Comparison of ENCODE assay signal across 16 cellular contexts in the genomic region with DNA sequence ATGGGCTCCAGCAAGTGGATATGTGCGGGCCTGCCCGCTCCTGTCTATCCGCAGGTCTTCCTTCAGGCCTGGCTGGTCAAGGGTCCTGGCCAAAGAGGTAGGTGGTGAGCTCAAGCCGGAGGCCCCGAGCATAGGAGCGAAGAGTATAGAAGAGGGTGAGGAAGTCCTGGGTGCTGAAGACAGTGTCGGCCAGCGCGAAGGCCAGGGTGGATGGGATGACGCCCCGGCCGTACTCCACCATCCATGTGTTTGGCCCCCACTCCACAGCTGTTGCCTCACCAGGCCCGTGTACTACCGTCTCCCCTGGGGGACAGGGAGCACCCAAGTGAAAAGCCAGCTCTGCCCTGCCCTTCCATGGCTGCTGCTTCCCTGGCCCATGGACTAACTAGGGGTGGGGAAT. TPM values are rescaled to one million over a fixed set of nuclear protein-coding genes. Genes with fewer than 3 reads are reported as not detected.
DNase-seq lines count a peak whose midpoint lies in the region; TF ChIP-seq lines count a peak whose summit lies in the region.
"Had no signal": no experiment of that assay in that cellular context is flagged by ENCODE, and none has a peak within 500 bp of the region (broad histone marks: within the 10 kb centered on the region; RNA-seq: fewer than 3 reads in every experiment).

No MANE protein-coding gene starts in this region.

- no peak for DNase-seq in T-helper 2 cell treated with Interferon-gamma antibody and Interleukin-4, amounts not matched to agents 5 μg/mL and 100 μg/mL, for 36 hours (ENCODE audit: low spot score)
- DNase-seq in T-helper 2 cell, result no peak
- no peak for DNase-seq in HFF-Myc (ENCODE audit: extremely low read depth, low read depth)
- DNase-seq in activated T-helper 1 cell treated with anti-CD3 and anti-CD28 coated beads, Interleukin-12 subunit alpha, Interleukin-12 subunit beta, Interleukin-2, Interleukin-4 antibody, amounts not matched to agents 30 ng/mL and 10 ng/mL and 1 ng/mL, durations not matched to agents 14 hours and 24 hours and 36 hours (ENCODE audit: low spot score), result no peak
- no peak for DNase-seq in effector CD8-positive, alpha-beta T cell (lab: John Stamatoyannopoulos, UW)
- DNase-seq in NCI-H2227 (lab: John Stamatoyannopoulos, UW; ENCODE audit: unreplicated experiment), result no peak
- no peak for DNase-seq in MV-4-11 (lab: John Stamatoyannopoulos, UW)
- DNase-seq: amniotic stem cell, foreskin keratinocyte, NCI-H1436, NCI-H82, SK-N-SH had no signal

- no peak for TF ChIP-seq CTCF in HFF-Myc (IDR thresholded peaks at IDR 0.05; ENCODE audit: low read depth, low read length, missing control alignments)
- no peak for TF ChIP-seq CTCF in nephron (IDR thresholded peaks at IDR 0.05; ENCODE audit: unreplicated experiment in 3 of 3)

- intact Hi-C loops in activated T-helper 1 cell treated with anti-CD3 and anti-CD28 coated beads, Interleukin-12 subunit alpha, Interleukin-12 subunit beta, Interleukin-2, Interleukin-4 antibody, amounts not matched to agents 30 ng/mL and 10 ng/mL and 1 ng/mL, durations not matched to agents 14 hours and 24 hours and 36 hours (cut with micrococcal nuclease), result loop anchor here (5.0 to 10.0 kb wide), 2 partner anchors 33 to 439 kb away; a partner anchor contains a TSS

- no peaks in the 10 kb centered on the region for H3K9me3 Mint-ChIP-seq in T-helper 2 cell treated with Interferon-gamma antibody and Interleukin-4, amounts not matched to agents 5 μg/mL and 100 μg/mL, for 36 hours
- H3K9me3 Mint-ChIP-seq in activated T-helper 1 cell treated with anti-CD3 and anti-CD28 coated beads, Interleukin-12 subunit alpha, Interleukin-12 subunit beta, Interleukin-2, Interleukin-4 antibody, amounts not matched to agents 30 ng/mL and 10 ng/mL and 1 ng/mL, durations not matched to agents 14 hours and 24 hours and 36 hours, result no peaks in the 10 kb centered on the region
- H3K9me3 Mint-ChIP-seq in nephron, result no peaks in the 10 kb centered on the region

- peak overlapping the region; percentile 60 for H3K27ac Mint-ChIP-seq in T-helper 2 cell treated with Interferon-gamma antibody and Interleukin-4, amounts not matched to agents 5 μg/mL and 100 μg/mL, for 36 hours
- peak overlapping the region; percentile 40 for H3K27ac Mint-ChIP-seq in activated T-helper 1 cell treated with anti-CD3 and anti-CD28 coated beads, Interleukin-12 subunit alpha, Interleukin-12 subunit beta, Interleukin-2, Interleukin-4 antibody, amounts not matched to agents 30 ng/mL and 10 ng/mL and 1 ng/mL, durations not matched to agents 14 hours and 24 hours and 36 hours
- no peak overlapping the region for H3K27ac Mint-ChIP-seq in nephron

- H3K36me3 Mint-ChIP-seq in T-helper 2 cell treated with Interferon-gamma antibody and Interleukin-4, amounts not matched to agents 5 μg/mL and 100 μg/mL, for 36 hours (ENCODE audit: low read depth), result peaks cover 14% of the 10 kb centered on the region
- peaks cover 31% of the 10 kb centered on the region for H3K36me3 Mint-ChIP-seq in activated T-helper 1 cell treated with anti-CD3 and anti-CD28 coated beads, Interleukin-12 subunit alpha, Interleukin-12 subunit beta, Interleukin-2, Interleukin-4 antibody, amounts not matched to agents 30 ng/mL and 10 ng/mL and 1 ng/mL, durations not matched to agents 14 hours and 24 hours and 36 hours (ENCODE audit: low read depth)
- H3K36me3 Mint-ChIP-seq in nephron (ENCODE audit: low read depth), result peaks cover 6% of the 10 kb centered on the region

- peaks cover 7% of the 10 kb centered on the region for H3K27me3 Mint-ChIP-seq in T-helper 2 cell treated with Interferon-gamma antibody and Interleukin-4, amounts not matched to agents 5 μg/mL and 100 μg/mL, for 36 hours (ENCODE audit: low read depth)
- H3K27me3 Mint-ChIP-seq in activated T-helper 1 cell treated with anti-CD3 and anti-CD28 coated beads, Interleukin-12 subunit alpha, Interleukin-12 subunit beta, Interleukin-2, Interleukin-4 antibody, amounts not matched to agents 30 ng/mL and 10 ng/mL and 1 ng/mL, durations not matched to agents 14 hours and 24 hours and 36 hours (ENCODE audit: insufficient read depth), result peaks cover 3% of the 10 kb centered on the region
- H3K27me3 Mint-ChIP-seq in nephron (ENCODE audit: low read depth), result peaks cover 26% of the 10 kb centered on the region

- H3K4me3 ChIP-seq in HFF-Myc (replicated peaks; ENCODE audit: low read depth, low read length), result peak overlapping the region; percentile 93
- H3K4me3 ChIP-seq: tibial nerve had no signal

- peak overlapping the region; percentile 39 for H3K4me3 Mint-ChIP-seq in T-helper 2 cell treated with Interferon-gamma antibody and Interleukin-4, amounts not matched to agents 5 μg/mL and 100 μg/mL, for 36 hours
- H3K4me3 Mint-ChIP-seq in activated T-helper 1 cell treated with anti-CD3 and anti-CD28 coated beads, Interleukin-12 subunit alpha, Interleukin-12 subunit beta, Interleukin-2, Interleukin-4 antibody, amounts not matched to agents 30 ng/mL and 10 ng/mL and 1 ng/mL, durations not matched to agents 14 hours and 24 hours and 36 hours, result peak overlapping the region; percentile 97
- H3K4me3 Mint-ChIP-seq in nephron, result peak overlapping the region; percentile 71 to 80 (median 78)

- peaks cover 22% of the 10 kb centered on the region for H3K4me1 Mint-ChIP-seq in T-helper 2 cell treated with Interferon-gamma antibody and Interleukin-4, amounts not matched to agents 5 μg/mL and 100 μg/mL, for 36 hours (ENCODE audit: low read depth)
- H3K4me1 Mint-ChIP-seq in activated T-helper 1 cell treated with anti-CD3 and anti-CD28 coated beads, Interleukin-12 subunit alpha, Interleukin-12 subunit beta, Interleukin-2, Interleukin-4 antibody, amounts not matched to agents 30 ng/mL and 10 ng/mL and 1 ng/mL, durations not matched to agents 14 hours and 24 hours and 36 hours (ENCODE audit: low read depth), result peaks cover 34% of the 10 kb centered on the region
- peaks cover 31% of the 10 kb centered on the region for H3K4me1 Mint-ChIP-seq in nephron

RNA-seq across cellular contexts. Expression of a gene that starts 2.0 kb away (rescaled TPM):
- 128 and 130 TPM in 2 replicates for total RNA-seq in activated T-helper 1 cell treated with anti-CD3 and anti-CD28 coated beads, Interleukin-12 subunit alpha, Interleukin-12 subunit beta, Interleukin-2, Interleukin-4 antibody, amounts not matched to agents 30 ng/mL and 10 ng/mL and 1 ng/mL, durations not matched to agents 14 hours and 24 hours and 36 hours

RNA-seq across cellular contexts. Expression of a gene that starts 6.7 kb away (rescaled TPM):
- total RNA-seq in activated T-helper 1 cell treated with anti-CD3 and anti-CD28 coated beads, Interleukin-12 subunit alpha, Interleukin-12 subunit beta, Interleukin-2, Interleukin-4 antibody, amounts not matched to agents 30 ng/mL and 10 ng/mL and 1 ng/mL, durations not matched to agents 14 hours and 24 hours and 36 hours, result 0.23 TPM in 1 of 2 replicates, not detected in the other
- total RNA-seq: A172, skeletal muscle tissue had no signal

RNA-seq across cellular contexts. Expression of a gene that starts 10.9 kb away (rescaled TPM):
- total RNA-seq in activated T-helper 1 cell treated with anti-CD3 and anti-CD28 coated beads, Interleukin-12 subunit alpha, Interleukin-12 subunit beta, Interleukin-2, Interleukin-4 antibody, amounts not matched to agents 30 ng/mL and 10 ng/mL and 1 ng/mL, durations not matched to agents 14 hours and 24 hours and 36 hours, result 72.0 and 73.7 TPM in 2 replicates

RNA-seq across cellular contexts. Expression of a gene that starts 15.3 kb away (rescaled TPM):
- 59.3 and 62.2 TPM in 2 replicates for total RNA-seq in activated T-helper 1 cell treated with anti-CD3 and anti-CD28 coated beads, Interleukin-12 subunit alpha, Interleukin-12 subunit beta, Interleukin-2, Interleukin-4 antibody, amounts not matched to agents 30 ng/mL and 10 ng/mL and 1 ng/mL, durations not matched to agents 14 hours and 24 hours and 36 hours

RNA-seq across cellular contexts. Expression of a gene that starts 16.4 kb away (rescaled TPM):
- 29.9 and 30.3 TPM in 2 replicates for total RNA-seq in activated T-helper 1 cell treated with anti-CD3 and anti-CD28 coated beads, Interleukin-12 subunit alpha, Interleukin-12 subunit beta, Interleukin-2, Interleukin-4 antibody, amounts not matched to agents 30 ng/mL and 10 ng/mL and 1 ng/mL, durations not matched to agents 14 hours and 24 hours and 36 hours

Comparison
In these comparisons a context has a peak if more than half of its experiments do, and no peak if none do; other contexts are left out.
1. H3K27ac Mint-ChIP-seq: peak in T-helper 2 cell treated with Interferon-gamma antibody and Interleukin-4, amounts not matched to agents 5 μg/mL and 100 μg/mL, for 36 hours (single experiment) and activated T-helper 1 cell treated with anti-CD3 and anti-CD28 coated beads, Interleukin-12 subunit alpha, Interleukin-12 subunit beta, Interleukin-2, Interleukin-4 antibody, amounts not matched to agents 30 ng/mL and 10 ng/mL and 1 ng/mL, durations not matched to agents 14 hours and 24 hours and 36 hours (single experiment); none in nephron (0 of 3).
2. H3K4me3 Mint-ChIP-seq: peak in every context shown above with its lines; median percentile 97 in activated T-helper 1 cell treated with anti-CD3 and anti-CD28 coated beads, Interleukin-12 subunit alpha, Interleukin-12 subunit beta, Interleukin-2, Interleukin-4 antibody, amounts not matched to agents 30 ng/mL and 10 ng/mL and 1 ng/mL, durations not matched to agents 14 hours and 24 hours and 36 hours; 78 in nephron; 39 in T-helper 2 cell treated with Interferon-gamma antibody and Interleukin-4, amounts not matched to agents 5 μg/mL and 100 μg/mL, for 36 hours.